In the genomic region with DNA sequence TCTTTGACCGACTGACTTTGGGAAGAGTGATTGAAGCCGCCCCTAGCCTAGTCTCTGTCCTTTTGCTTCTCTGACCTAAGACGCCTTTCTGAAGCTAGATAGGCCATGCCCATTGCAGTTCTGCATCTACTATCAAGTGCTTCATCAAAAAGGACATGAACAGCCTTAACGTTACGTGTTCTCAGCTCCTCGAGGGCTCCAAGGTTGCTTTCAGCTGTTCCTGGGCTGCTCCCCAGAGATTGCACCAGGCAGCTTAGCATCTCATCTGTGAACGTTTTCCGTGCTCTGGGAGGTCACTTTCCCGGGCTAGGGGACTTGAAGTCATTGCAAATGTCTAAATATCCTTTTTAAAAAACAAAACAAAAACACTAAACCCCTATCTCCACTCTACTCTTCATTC, we compare ENCODE assay signal across 13 cellular contexts. TPM values are rescaled to one million over a fixed set of nuclear protein-coding genes. Genes with fewer than 3 reads are reported as not detected.
DNase-seq lines count a peak whose midpoint lies in the region; FAIRE-seq and TF ChIP-seq lines count a peak whose summit lies in the region.
"Had no signal": no experiment of that assay in that cellular context is flagged by ENCODE, and none has a peak within 500 bp of the region (broad histone marks: within the 10 kb centered on the region; RNA-seq: fewer than 3 reads in every experiment).

No MANE protein-coding gene starts in this region.

- H3K27me3 Mint-ChIP-seq in Caco-2 (ENCODE audit: insufficient read depth, unreplicated experiment) (no peaks in the 10 kb centered on the region), astrocyte (ENCODE audit: low read depth, unreplicated experiment) (no peaks in the 10 kb centered on the region)
- no peaks in the 10 kb centered on the region for H3K27me3 Mint-ChIP-seq in activated naive CD4-positive, alpha-beta T cell treated with anti-CD3 and anti-CD28 coated beads for 36 hours (ENCODE audit: low read depth)

- H3K4me2 ChIP-seq in astrocyte (ENCODE audit: low read length): peak overlapping the region; percentile 13
- H3K4me2 ChIP-seq in mesenchymal stem cell (ENCODE audit: low read length, poor library complexity, severe bottlenecking): no peak overlapping the region

- CTCF ChIA-PET in Caco-2 (lab: Charles Lee): no interaction called here
- CTCF ChIA-PET in activated naive CD4-positive, alpha-beta T cell treated with anti-CD3 and anti-CD28 coated beads for 36 hours (lab: Charles Lee): interaction anchor here (1.2 to 1.6 kb wide), 2 partner anchors 9 to 11 kb away, joined by 3 to 4 read pairs; no protein-coding TSS in a partner anchor

- peak overlapping the region; percentile 2 to 92 for H2BK12ac ChIP-seq in mesenchymal stem cell (ENCODE audit: low read length in 2 of 2)

- H3K27me3 ChIP-seq in ACC112 (ENCODE audit: insufficient read depth, low read length): no peaks in the 10 kb centered on the region
- H3K27me3 ChIP-seq in Caco-2 (replicated peaks; ENCODE audit: control insufficient read depth, insufficient read depth, low read length): no peaks in the 10 kb centered on the region
- H3K27me3 ChIP-seq in astrocyte (ENCODE audit: insufficient read depth, low read length): no peaks in the 10 kb centered on the region
- H3K27me3 ChIP-seq in mesenchymal stem cell (ENCODE audit: control insufficient read depth in 1 of 2, insufficient read depth in 1 of 2, low read length in 2 of 2): no peaks in the 10 kb centered on the region

- H3K9me3 ChIP-seq in Caco-2 (no peaks in the 10 kb centered on the region), astrocyte (ENCODE audit: insufficient read depth, low read depth, low read length) (no peaks in the 10 kb centered on the region), mesenchymal stem cell (ENCODE audit: control insufficient read depth, low read length) (no peaks in the 10 kb centered on the region)

- H3K27ac Mint-ChIP-seq in Caco-2 (ENCODE audit: unreplicated experiment) (peak overlapping the region; percentile 91), astrocyte (ENCODE audit: unreplicated experiment) (peak overlapping the region; percentile 95)
- no peak overlapping the region for H3K27ac Mint-ChIP-seq in activated naive CD4-positive, alpha-beta T cell treated with anti-CD3 and anti-CD28 coated beads for 36 hours

- WGBS in mesenchymal stem cell: 73% methylated on average over 9 of the region's 9 CpGs

- no peak overlapping the region for H2BK15ac ChIP-seq in mesenchymal stem cell (ENCODE audit: low read depth, poor library complexity, severe bottlenecking)

- peak overlapping the region; percentile 67 for H4K8ac ChIP-seq in mesenchymal stem cell (ENCODE audit: low read length)

- H4K91ac ChIP-seq in mesenchymal stem cell (ENCODE audit: low read length): no peak overlapping the region

- peak overlapping the region; percentile 1 to 92 for H3K4ac ChIP-seq in mesenchymal stem cell (ENCODE audit: low read depth in 1 of 2, low read length in 2 of 2)

- no peaks in the 10 kb centered on the region for H3K9me3 Mint-ChIP-seq in Caco-2 (ENCODE audit: unreplicated experiment)
- no peaks in the 10 kb centered on the region for H3K9me3 Mint-ChIP-seq in astrocyte (ENCODE audit: unreplicated experiment)
- H3K9me3 Mint-ChIP-seq in activated naive CD4-positive, alpha-beta T cell treated with anti-CD3 and anti-CD28 coated beads for 36 hours: no peaks in the 10 kb centered on the region

- H3K4me1 Mint-ChIP-seq in Caco-2 (ENCODE audit: low read depth, unreplicated experiment) (peaks cover 71% of the 10 kb centered on the region), astrocyte (ENCODE audit: low read depth, unreplicated experiment) (peaks cover 77% of the 10 kb centered on the region)
- H3K4me1 Mint-ChIP-seq in activated naive CD4-positive, alpha-beta T cell treated with anti-CD3 and anti-CD28 coated beads for 36 hours (ENCODE audit: low read depth): peaks cover 47% of the 10 kb centered on the region

- H3K79me2 ChIP-seq in ACC112 (ENCODE audit: control insufficient read depth, insufficient read depth, low read length, unreplicated experiment) (peaks cover 70% of the 10 kb centered on the region), astrocyte (ENCODE audit: insufficient read depth, low read length) (peaks cover 100% of the 10 kb centered on the region)

- H3K9ac ChIP-seq in astrocyte (ENCODE audit: low read length): peak overlapping the region; percentile 70
- H3K9ac ChIP-seq in mesenchymal stem cell (ENCODE audit: low read length): peak overlapping the region; percentile 70

- BruUV-seq in Caco-2 (replicated peaks; lab: Mats Ljungman, UMichigan): TSS peak; percentile 90

- no peak for FAIRE-seq in astrocyte (lab: Jason Lieb, UNC)

- H3K4me3 ChIP-seq in ACC112 (ENCODE audit: low read depth, low read length): no peak overlapping the region
- no peak overlapping the region for H3K4me3 ChIP-seq in Caco-2 (ENCODE audit: low read depth, low read length)
- H3K4me3 ChIP-seq in astrocyte (ENCODE audit: insufficient read depth, low read depth, low read length): no peak overlapping the region
- no peak overlapping the region for H3K4me3 ChIP-seq in mesenchymal stem cell (ENCODE audit: insufficient read depth in 1 of 2, low read depth in 1 of 2, low read length in 2 of 2)

- H3K23ac ChIP-seq in mesenchymal stem cell (ENCODE audit: low read length in 2 of 2): no peak overlapping the region

- peak overlapping the region; percentile 49 to 84 for H3K18ac ChIP-seq in mesenchymal stem cell (ENCODE audit: low read depth in 1 of 2, low read length in 2 of 2)

- H2AFZ ChIP-seq in ACC112 (ENCODE audit: low read length, unreplicated experiment) (no peak overlapping the region), astrocyte (ENCODE audit: low read depth, low read length) (no peak overlapping the region), mesenchymal stem cell (ENCODE audit: low read depth, low read length) (no peak overlapping the region)

- no peak overlapping the region for H2BK5ac ChIP-seq in mesenchymal stem cell (ENCODE audit: low read depth, low read length, poor library complexity, severe bottlenecking)

- H3K4me3 Mint-ChIP-seq in Caco-2 (ENCODE audit: unreplicated experiment) (no peak overlapping the region), astrocyte (ENCODE audit: unreplicated experiment) (peak overlapping the region; percentile 36)
- no peak overlapping the region for H3K4me3 Mint-ChIP-seq in activated naive CD4-positive, alpha-beta T cell treated with anti-CD3 and anti-CD28 coated beads for 36 hours

- H4K20me1 ChIP-seq in astrocyte (ENCODE audit: insufficient read depth, low read length): peaks cover 97% of the 10 kb centered on the region

- peaks cover 82% of the 10 kb centered on the region for H3K36me3 Mint-ChIP-seq in Caco-2 (ENCODE audit: insufficient read depth, unreplicated experiment)
- peaks cover 30% of the 10 kb centered on the region for H3K36me3 Mint-ChIP-seq in astrocyte (ENCODE audit: low read depth, unreplicated experiment)
- H3K36me3 Mint-ChIP-seq in activated naive CD4-positive, alpha-beta T cell treated with anti-CD3 and anti-CD28 coated beads for 36 hours (ENCODE audit: low read depth): peaks cover 1% of the 10 kb centered on the region

- peak overlapping the region; percentile 29 for H2BK120ac ChIP-seq in mesenchymal stem cell (ENCODE audit: low read depth, low read length)

- intact Hi-C loops in Caco-2 (cut with micrococcal nuclease; ENCODE audit: unreplicated experiment): loop anchor here (2.0 to 5.0 kb wide), 2 partner anchors 34 to 53 kb away; no protein-coding TSS in a partner anchor
- intact Hi-C loops in activated naive CD4-positive, alpha-beta T cell treated with anti-CD3 and anti-CD28 coated beads for 36 hours (cut with micrococcal nuclease): no loop called here

- DNase-seq in Caco-2: no peak
- no peak for DNase-seq in astrocyte (ENCODE audit: low read depth)
- no peak for DNase-seq in mesenchymal stem cell
- no peak for DNase-seq in islet precursor cell
- DNase-seq in AML-193 (lab: John Stamatoyannopoulos, UW): no peak
- DNase-seq in activated naive CD4-positive, alpha-beta T cell treated with anti-CD3 and anti-CD28 coated beads for 36 hours: no peak
- no peak for DNase-seq in H4 (ENCODE audit: low spot score)
- DNase-seq: activated CD4-positive, alpha-beta T cell treated with anti-CD3 and anti-CD28 coated beads for 48 hours; H7; NCI-H2171; stimulated activated CD4-positive, alpha-beta T cell treated with anti-CD3 and anti-CD28 coated beads, Interleukin-2, amount 100 ng/mL, for 48 hours; stimulated activated naive CD4-positive, alpha-beta T cell treated with Interleukin-2 at 50 U/mL for 16 hours had no signal

- H3K4me1 ChIP-seq in ACC112 (ENCODE audit: control insufficient read depth, insufficient read depth, low read length, unreplicated experiment): peaks cover 63% of the 10 kb centered on the region
- H3K4me1 ChIP-seq in Caco-2: peaks cover 77% of the 10 kb centered on the region
- peaks cover 78% of the 10 kb centered on the region for H3K4me1 ChIP-seq in astrocyte (ENCODE audit: insufficient read depth, low read length)
- H3K4me1 ChIP-seq in mesenchymal stem cell (ENCODE audit: control insufficient read depth, insufficient read depth, low read depth, low read length): peaks cover 23% of the 10 kb centered on the region

- H3K27ac ChIP-seq in ACC112 (ENCODE audit: low read depth, low read length): peak overlapping the region; percentile 71
- peak overlapping the region; percentile 63 for H3K27ac ChIP-seq in astrocyte (ENCODE audit: low read depth, low read length)
- no peak overlapping the region for H3K27ac ChIP-seq in mesenchymal stem cell (ENCODE audit: low read length, poor library complexity, severe bottlenecking)

- H3K14ac ChIP-seq in mesenchymal stem cell (ENCODE audit: low read length in 2 of 2): peak overlapping the region in 1 of 2 experiments; percentile 80

- POLR2A ChIA-PET in Caco-2 (lab: Charles Lee): interaction anchor here (0.6 to 1.1 kb wide), 3 partner anchors 20 to 127 kb away, joined by 3 read pairs; no protein-coding TSS in a partner anchor

- peak overlapping the region; percentile 11 for H2AK5ac ChIP-seq in mesenchymal stem cell (ENCODE audit: low read length, severe bottlenecking)

- H3K36me3 ChIP-seq in ACC112 (ENCODE audit: insufficient read depth, low read length) (no peaks in the 10 kb centered on the region), Caco-2 (ENCODE audit: control insufficient read depth, insufficient read depth, low read length) (peaks cover 1% of the 10 kb centered on the region; the same call in 1 of the 2 replicates), astrocyte (ENCODE audit: insufficient read depth, low read length) (peaks cover 35% of the 10 kb centered on the region), mesenchymal stem cell (ENCODE audit: control insufficient read depth in 1 of 2, insufficient read depth in 2 of 2, low read depth in 1 of 2, low read length in 2 of 2) (peaks cover 7 to 8% of the 10 kb centered on the region in 2 experiments)

- TF ChIP-seq CTCF in Caco-2 (IDR thresholded peaks at IDR 0.05; ENCODE audit: insufficient read depth in 1 of 2, low read depth in 1 of 2, low read length in 1 of 2, severe bottlenecking in 1 of 2, unreplicated experiment in 1 of 2): no peak
- TF ChIP-seq CTCF in astrocyte (IDR thresholded peaks at IDR 0.05; ENCODE audit: insufficient read depth, low read depth, low read length): no peak

- H3K79me1 ChIP-seq in mesenchymal stem cell (replicated peaks; ENCODE audit: low read length, poor library complexity, severe bottlenecking): peaks cover 25% of the 10 kb centered on the region

RNA-seq across cellular contexts. Expression of gene MICAL2, which starts 13.9 kb away (rescaled TPM):
- total RNA-seq in Caco-2 (2022): 247 and 272 TPM in 2 replicates
- total RNA-seq in astrocyte: 357 and 471 TPM in 2 replicates
- 96.9 TPM for polyA plus RNA-seq in mesenchymal stem cell (2013, experiment 1 of 2)
- 100 TPM for polyA plus RNA-seq in mesenchymal stem cell (2013, experiment 2 of 2)
- total RNA-seq in activated naive CD4-positive, alpha-beta T cell treated with anti-CD3 and anti-CD28 coated beads for 36 hours: 10 to 100 TPM; 48.7 to 54.6 TPM
- total RNA-seq in H4 (2014; rRNA removed; shearing (Covaris generic)): 52.1 and 53.4 TPM in 2 replicates
